In the genomic region with DNA sequence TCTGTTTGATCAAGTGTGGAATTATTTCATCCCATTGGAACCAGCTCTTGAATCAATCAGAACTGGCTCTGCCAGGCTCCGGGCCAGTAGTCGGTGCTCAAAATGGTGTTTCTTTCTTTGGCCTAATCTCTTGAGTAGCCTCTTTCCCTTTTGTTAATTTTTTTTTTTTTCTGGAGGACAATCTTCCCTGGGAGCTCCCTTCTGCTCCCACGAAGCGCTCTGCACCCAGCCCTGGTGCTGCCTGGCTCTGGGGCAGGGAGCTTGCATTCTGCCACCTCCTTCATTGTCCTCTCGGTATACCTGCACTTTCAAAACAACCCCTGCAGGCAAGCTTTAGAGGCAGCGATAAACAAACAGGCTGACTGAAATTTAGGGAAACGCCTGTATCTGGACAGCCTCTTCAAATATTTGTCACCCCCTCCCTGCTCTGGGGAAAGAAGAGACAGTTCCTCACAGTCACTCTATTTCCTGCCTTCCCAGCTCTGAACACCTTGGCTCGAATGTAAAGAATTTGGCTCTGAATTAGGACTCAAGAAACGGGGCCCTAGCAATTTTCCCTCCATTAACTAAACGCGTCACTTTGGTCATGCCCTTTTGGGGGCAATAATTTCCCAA, we compare ENCODE assay signal across 10 cellular contexts. TPM values are rescaled to one million over a fixed set of nuclear protein-coding genes. Genes with fewer than 3 reads are reported as not detected.
A peak's percentile ranks its signal among the peaks of the same experiment; 100 is the strongest.
DNase-seq lines count a peak whose midpoint lies in the region; ATAC-seq and TF ChIP-seq lines count a peak whose summit lies in the region.
"Had no signal": no experiment of that assay in that cellular context is flagged by ENCODE, and none has a peak within 500 bp of the region (broad histone marks: within the 10 kb centered on the region; RNA-seq: fewer than 3 reads in every experiment).

No MANE protein-coding gene starts in this region.

- H3K27ac Mint-ChIP-seq in glutamatergic neuron (ENCODE audit: unreplicated experiment) (no peak overlapping the region), nephron progenitor cell (no peak overlapping the region)

- TF ChIP-seq CTCF in glutamatergic neuron (IDR thresholded peaks at IDR 0.05; ENCODE audit: partially characterized antibody, unreplicated experiment) (no peak), nephron progenitor cell (IDR thresholded peaks at IDR 0.05) (no peak), omental fat pad (IDR thresholded peaks at IDR 0.05) (no peak)

- DNase-seq in ELF-1 (ENCODE audit: low read depth, low spot score): peak; percentile 72
- DNase-seq in NCI-H345 (lab: John Stamatoyannopoulos, UW): peak; percentile 41
- no peak for DNase-seq in glutamatergic neuron
- DNase-seq in nephron progenitor cell: no peak
- no peak for DNase-seq in omental fat pad (ENCODE audit: low spot score)
- no peak for DNase-seq in NCI-H2227 (lab: John Stamatoyannopoulos, UW; ENCODE audit: unreplicated experiment)
- DNase-seq: NCI-H2081 treated with DMSO at 0.1 percent for 48 hours; stimulated activated CD4-positive, alpha-beta T cell treated with anti-CD3 and anti-CD28 coated beads, Interleukin-2, amount 100 ng/mL, for 48 hours; WERI-Rb-1 had no signal

- H3K4me3 Mint-ChIP-seq in glutamatergic neuron (ENCODE audit: unreplicated experiment): peak overlapping the region; percentile 67
- H3K4me3 Mint-ChIP-seq in nephron progenitor cell: peak overlapping the region; percentile 80

- peaks cover 3% of the 10 kb centered on the region for H3K9me3 Mint-ChIP-seq in glutamatergic neuron (ENCODE audit: unreplicated experiment)
- H3K9me3 Mint-ChIP-seq in nephron progenitor cell: no peaks in the 10 kb centered on the region

- no peaks in the 10 kb centered on the region for H3K36me3 Mint-ChIP-seq in glutamatergic neuron (ENCODE audit: unreplicated experiment)
- no peaks in the 10 kb centered on the region for H3K36me3 Mint-ChIP-seq in nephron progenitor cell (ENCODE audit: low read depth)

- no peak for ATAC-seq in omental fat pad (ENCODE audit: low FRiP score)
- ATAC-seq in GM18870 (IDR thresholded peaks at IDR 0.05; ENCODE audit: unreplicated experiment): no peak

- H3K4me1 Mint-ChIP-seq in glutamatergic neuron (ENCODE audit: low read depth, unreplicated experiment): peaks cover 7% of the 10 kb centered on the region
- H3K4me1 Mint-ChIP-seq in nephron progenitor cell: peaks cover 79% of the 10 kb centered on the region

- H3K27me3 Mint-ChIP-seq in glutamatergic neuron (ENCODE audit: unreplicated experiment) (peaks cover 6% of the 10 kb centered on the region), nephron progenitor cell (ENCODE audit: low read depth, poor library complexity) (peaks cover 19% of the 10 kb centered on the region)

RNA-seq across cellular contexts. Expression of a gene that starts 1.1 kb away (rescaled TPM):
- 12.3 TPM for total RNA-seq in glutamatergic neuron (ENCODE audit: unreplicated experiment)
- total RNA-seq in omental fat pad: 10 to 100 TPM in 3 of 4 donors, 1 to 10 TPM in 1; 2.7 to 49.2 (median 15.8) TPM

Comparison
In these comparisons a context has a peak if more than half of its experiments do, and no peak if none do; other contexts are left out.
1. DNase-seq: peak in ELF-1 (single experiment) and NCI-H345 (single experiment); none in glutamatergic neuron (single experiment), nephron progenitor cell (single experiment), omental fat pad (single experiment) and NCI-H2227 (single experiment).